Comparison of ENCODE assay signal across 8 cellular contexts in genomic region chr2:60553992-60554648, GRCh38.
DNase-seq lines count a peak whose midpoint lies in the region; ATAC-seq and TF ChIP-seq lines count a peak whose summit lies in the region.

No MANE protein-coding gene starts in this region.

- H3K4me3 ChIP-seq in epithelial cell of esophagus (ENCODE audit: low read length) (peak overlapping the region; percentile 77), muscle layer of duodenum (ENCODE audit: low read depth in 1 of 2, low read length in 2 of 2) (peak overlapping the region; percentile 77 to 88)

- H3K36me3 ChIP-seq in muscle layer of duodenum (ENCODE audit: control insufficient read depth in 1 of 2, insufficient read depth in 2 of 2, low read length in 2 of 2), result no peaks in the 10 kb centered on the region

- H3K4me1 ChIP-seq in muscle layer of duodenum (ENCODE audit: control insufficient read depth in 1 of 2, insufficient read depth in 2 of 2, low read length in 2 of 2), result peaks cover 0 to 54% of the 10 kb centered on the region in 2 donors

- DNase-seq in DMS 273 (lab: John Stamatoyannopoulos, UW; ENCODE audit: unreplicated experiment) (peak; percentile 78), DMS 273 treated with DMSO at 0.1 percent for 48 hours (lab: John Stamatoyannopoulos, UW) (no peak), SKM-1 (lab: John Stamatoyannopoulos, UW; ENCODE audit: unreplicated experiment) (peak; percentile 51), epithelial cell of esophagus (ENCODE audit: low read depth) (peak; percentile 48), superior temporal gyrus (ENCODE audit: extremely low spot score) (no peak)

- peak; percentile 15 for ATAC-seq in HG02623 (IDR thresholded peaks at IDR 0.05; ENCODE audit: unreplicated experiment)
- no peak for ATAC-seq in GM21447 (IDR thresholded peaks at IDR 0.05; ENCODE audit: unreplicated experiment)

- H3K27ac ChIP-seq in muscle layer of duodenum (ENCODE audit: low read length), result peak overlapping the region; percentile 39

- TF ChIP-seq CTCF in epithelial cell of esophagus (IDR thresholded peaks at IDR 0.05; ENCODE audit: insufficient read depth, low read depth, low read length, missing control alignments), result no peak

- H3K9me3 ChIP-seq in muscle layer of duodenum (ENCODE audit: control insufficient read depth in 1 of 2, low read length in 2 of 2), result no peaks in the 10 kb centered on the region

- H3K27me3 ChIP-seq in muscle layer of duodenum (ENCODE audit: low read depth, low read length), result peaks cover 12% of the 10 kb centered on the region

Comparison
In these comparisons a context has a peak if more than half of its experiments do, and no peak if none do; other contexts are left out.
1. DNase-seq: peak in DMS 273 (single experiment), SKM-1 (single experiment) and epithelial cell of esophagus (single experiment); none in DMS 273 treated with DMSO at 0.1 percent for 48 hours (single experiment) and superior temporal gyrus (single experiment).